In genomic region chr21:42880352-42880751, GRCh38 we compare ENCODE assay signal across 8 cellular contexts. TPM values are rescaled to one million over a fixed set of nuclear protein-coding genes. Genes with fewer than 3 reads are reported as not detected.
DNase-seq lines count a peak whose midpoint lies in the region; ATAC-seq, FAIRE-seq and TF ChIP-seq lines count a peak whose summit lies in the region.

No MANE protein-coding gene starts in this region.

- CTCF ChIA-PET in Caco-2 (lab: Charles Lee), result interaction anchor here (0.7 kb wide), 1 partner anchor 10 kb away, joined by 4 read pairs; no protein-coding TSS in a partner anchor

- no peaks in the 10 kb centered on the region for H3K27me3 Mint-ChIP-seq in Caco-2 (ENCODE audit: insufficient read depth, unreplicated experiment)
- no peaks in the 10 kb centered on the region for H3K27me3 Mint-ChIP-seq in endodermal cell (ENCODE audit: insufficient read depth)

- H3K27ac Mint-ChIP-seq in Caco-2 (ENCODE audit: unreplicated experiment) (peak overlapping the region; percentile 92), endodermal cell (peak overlapping the region; percentile 96)

- peak overlapping the region; percentile 100 for H3K9ac ChIP-seq in NT2/D1 (ENCODE audit: insufficient read length, low read depth)
- H3K9ac ChIP-seq in endodermal cell (ENCODE audit: extremely low read depth, low read length, poor library complexity, severe bottlenecking), result peak overlapping the region; percentile 89

- H3K9me3 Mint-ChIP-seq in Caco-2 (ENCODE audit: unreplicated experiment) (no peaks in the 10 kb centered on the region), endodermal cell (no peaks in the 10 kb centered on the region)

- H3K4me1 ChIP-seq in Caco-2 (peaks cover 4% of the 10 kb centered on the region; the same call in 1 of the 2 replicates), NT2/D1 (ENCODE audit: insufficient read depth, insufficient read length) (peaks cover 2% of the 10 kb centered on the region), endodermal cell (ENCODE audit: control insufficient read depth, insufficient read depth, low read length) (no peaks in the 10 kb centered on the region), neutrophil (ENCODE audit: control insufficient read depth in 1 of 2, insufficient read depth in 1 of 2, low read depth in 1 of 2, low read length in 1 of 2) (peaks cover 23 to 25% of the 10 kb centered on the region in 2 experiments)

- DNase-seq in Caco-2 (no peak), NT2/D1 (ENCODE audit: low read depth, low spot score) (no peak), endodermal cell (no peak), H54 (ENCODE audit: insufficient read length, low spot score) (no peak), NCI-H510A (lab: John Stamatoyannopoulos, UW) (no peak), NCI-H2171 treated with DMSO at 0.1 percent for 48 hours (lab: John Stamatoyannopoulos, UW) (no peak)

- H3K36me3 Mint-ChIP-seq in Caco-2 (ENCODE audit: insufficient read depth, unreplicated experiment), result peaks cover 42% of the 10 kb centered on the region
- H3K36me3 Mint-ChIP-seq in endodermal cell (ENCODE audit: low read depth), result peaks cover 19% of the 10 kb centered on the region

- no peak for FAIRE-seq in H54 (lab: Jason Lieb, UNC)

- WGBS in endodermal cell (ENCODE audit: insufficient coverage in 1 of 2, insufficient read length in 1 of 2), 2 experiments, result 91 to 100% methylated on average over 1 to 6 of the region's 6 CpGs

- BruUV-seq in Caco-2 (replicated peaks; lab: Mats Ljungman, UMichigan), result TSS peak; percentile 75

- H3K9me3 ChIP-seq in Caco-2, result no peaks in the 10 kb centered on the region
- H3K9me3 ChIP-seq in NT2/D1 (ENCODE audit: insufficient read depth, low read length), result no peaks in the 10 kb centered on the region
- no peaks in the 10 kb centered on the region for H3K9me3 ChIP-seq in endodermal cell (ENCODE audit: control insufficient read depth, low read length)
- no peaks in the 10 kb centered on the region for H3K9me3 ChIP-seq in neutrophil

- H3K4me3 ChIP-seq in Caco-2 (ENCODE audit: low read depth, low read length) (peak overlapping the region; percentile 86), NT2/D1 (ENCODE audit: insufficient read length, low read depth) (peak overlapping the region; percentile 100), endodermal cell (ENCODE audit: low read length) (peak overlapping the region; percentile 100), neutrophil (ENCODE audit: low read depth in 1 of 2, low read length in 1 of 2) (peak overlapping the region; percentile 63 to 92)

- TF ChIP-seq POLR2A in H54 (IDR thresholded peaks at IDR 0.05; ENCODE audit: low read depth, low read length), result no peak

- H3K27me3 ChIP-seq in Caco-2 (replicated peaks; ENCODE audit: control insufficient read depth, insufficient read depth, low read length) (no peaks in the 10 kb centered on the region), NT2/D1 (ENCODE audit: insufficient read depth, insufficient read length) (no peaks in the 10 kb centered on the region), endodermal cell (ENCODE audit: control insufficient read depth, insufficient read depth, low read length, poor library complexity, severe bottlenecking) (no peaks in the 10 kb centered on the region), neutrophil (no peaks in the 10 kb centered on the region)

- intact Hi-C loops in Caco-2 (cut with micrococcal nuclease; ENCODE audit: unreplicated experiment), result no loop called here

- ATAC-seq in HG02981 (IDR thresholded peaks at IDR 0.05; ENCODE audit: unreplicated experiment), result no peak

- no peaks in the 10 kb centered on the region for H3K36me3 ChIP-seq in Caco-2 (ENCODE audit: control insufficient read depth, insufficient read depth, low read length)
- H3K36me3 ChIP-seq in NT2/D1 (ENCODE audit: insufficient read depth, insufficient read length, low read length), result peaks cover 36% of the 10 kb centered on the region
- peaks cover 15% of the 10 kb centered on the region for H3K36me3 ChIP-seq in endodermal cell (ENCODE audit: control insufficient read depth, insufficient read depth, low read length)
- no peaks in the 10 kb centered on the region for H3K36me3 ChIP-seq in neutrophil

- POLR2A ChIA-PET in Caco-2 (lab: Charles Lee), result no interaction called here

- no peak for TF ChIP-seq CTCF in Caco-2 (IDR thresholded peaks at IDR 0.05; ENCODE audit: insufficient read depth in 1 of 2, low read depth in 1 of 2, low read length in 1 of 2, severe bottlenecking in 1 of 2, unreplicated experiment in 1 of 2)
- no peak for TF ChIP-seq CTCF in endodermal cell (conservative IDR thresholded peaks at IDR 0.05)
- no peak for TF ChIP-seq CTCF in neutrophil (IDR thresholded peaks at IDR 0.05)

- H3K4me1 Mint-ChIP-seq in Caco-2 (ENCODE audit: low read depth, unreplicated experiment) (peaks cover 14% of the 10 kb centered on the region), endodermal cell (peaks cover 15% of the 10 kb centered on the region)

- H3K27ac ChIP-seq in endodermal cell (ENCODE audit: low read depth, low read length) (no peak overlapping the region), neutrophil (peak overlapping the region; percentile 84)

- H3K4me3 Mint-ChIP-seq in Caco-2 (ENCODE audit: unreplicated experiment), result peak overlapping the region; percentile 90
- peak overlapping the region; percentile 89 for H3K4me3 Mint-ChIP-seq in endodermal cell

RNA-seq across cellular contexts. Expression of gene WDR4, which starts 1.0 kb away (rescaled TPM):
- 35.0 and 35.4 TPM in 2 replicates for total RNA-seq in Caco-2 (2022)
- total RNA-seq in endodermal cell, result 10 to 100 TPM; 26.7 to 33.5 TPM
- 9.5 TPM for polyA plus RNA-seq in endodermal cell (2013, experiment 1 of 2)
- 9.6 TPM for polyA plus RNA-seq in endodermal cell (2013, experiment 2 of 2)

RNA-seq across cellular contexts. Expression of gene NDUFV3, which starts 12.8 kb away (rescaled TPM):
- total RNA-seq in Caco-2 (2022) (32.5 and 33.8 TPM in 2 replicates), endodermal cell (10 to 100 TPM; 25.8 to 27.2 TPM)
- 23.5 TPM for polyA plus RNA-seq in endodermal cell (2013, experiment 1 of 2)
- polyA plus RNA-seq in endodermal cell (2013, experiment 2 of 2), result 24.3 TPM

RNA-seq across cellular contexts. Expression of gene ERVH48-1, which starts 45.1 kb away (rescaled TPM):
- total RNA-seq in Caco-2 (2022), result 37.9 and 47.7 TPM in 2 replicates
- 100 to 1,000 TPM in 1 of 2 donors, 10 to 100 TPM in 1; 34.0 to 186 TPM for total RNA-seq in endodermal cell
- 15.1 TPM for polyA plus RNA-seq in endodermal cell (2013, experiment 1 of 2)
- polyA plus RNA-seq in endodermal cell (2013, experiment 2 of 2), result 15.2 TPM
